8 cellular contexts compared by ENCODE assay signal in the genomic region with DNA sequence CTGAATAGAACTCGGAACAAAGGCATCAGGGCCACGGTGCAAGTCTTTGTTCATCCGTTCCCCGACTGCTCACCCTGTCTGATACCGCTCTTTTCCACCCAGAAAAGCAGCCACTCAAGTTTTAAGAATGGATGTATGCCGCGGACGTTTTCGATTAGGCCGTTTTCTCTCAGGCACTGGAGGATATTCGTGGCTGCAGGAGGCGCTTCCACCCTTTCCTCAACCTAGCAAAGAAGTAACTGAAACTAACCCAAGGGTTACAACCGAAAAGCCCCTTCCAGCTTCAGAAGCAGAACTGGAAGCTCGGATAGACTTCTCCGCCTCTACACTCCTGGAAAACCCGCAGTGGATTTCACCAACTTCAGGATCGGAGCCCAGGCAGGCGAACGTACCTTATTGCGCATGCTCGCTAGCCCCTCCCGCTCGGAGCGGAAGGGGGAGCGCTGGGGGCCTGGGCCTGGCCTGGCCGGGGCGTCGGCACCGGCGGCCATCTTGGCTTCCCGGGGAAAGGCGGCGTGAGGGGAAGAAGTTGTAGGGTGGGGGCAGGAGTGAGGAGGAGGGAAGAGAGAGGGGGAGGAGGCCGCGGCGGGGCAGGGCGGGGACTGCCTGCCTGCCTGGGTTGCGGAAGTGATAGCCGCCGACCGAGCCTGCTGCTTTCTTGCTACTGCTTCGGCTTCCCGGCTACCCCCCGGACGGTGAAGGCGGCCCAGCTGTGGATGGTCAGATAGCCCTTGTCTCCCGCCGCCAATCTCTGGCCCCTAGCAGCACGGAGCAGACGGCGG. TPM values are rescaled to one million over a fixed set of nuclear protein-coding genes. Genes with fewer than 3 reads are reported as not detected.
DNase-seq lines count a peak whose midpoint lies in the region; TF ChIP-seq lines count a peak whose summit lies in the region.

Gene ACTR3 (plus strand): TSS at position 619 of the 782 bp plus-strand sequence. CDS start 191 bp downstream, outside the sequence.

- peak within 1 kb of the TSS; percentile 92 for H3K9ac ChIP-seq in MM.1S (ENCODE audit: low read length)

- H2AFZ ChIP-seq in MM.1S (ENCODE audit: low read length) = peak within 1 kb of the TSS; percentile 28; the same call in 1 of the 2 replicates

- in situ Hi-C loops in G401 (cut with HindIII; ENCODE audit: low sequenced_read_pairs) (no loop called here), HAP-1 (cut with MboI; ENCODE audit: low sequenced_read_pairs) (loop anchor here (10.0 kb wide), 1 partner anchor 135 kb away; the partner anchor contains the start of gene SLC35F5)

- H3K79me2 ChIP-seq in MM.1S (ENCODE audit: low read length) = peaks cover 82% of the 10 kb centered on the region

- H3K4me1 ChIP-seq in HAP-1 = peaks cover 33% of the 10 kb centered on the region
- H3K4me1 ChIP-seq in MM.1S (ENCODE audit: low read length) = peaks cover 39% of the 10 kb centered on the region

- peaks cover 4% of the 10 kb centered on the region; the same call in 1 of the 2 replicates for H4K20me1 ChIP-seq in MM.1S (ENCODE audit: insufficient read depth, low read length)

- peaks cover 46% of the 10 kb centered on the region for H3F3A ChIP-seq in MM.1S (ENCODE audit: insufficient read depth, low read length)

- TF ChIP-seq CTCF in MM.1S (IDR thresholded peaks at IDR 0.05; ENCODE audit: low read length) = no peak
- peak; percentile 14 for TF ChIP-seq CTCF in fibroblast of the aortic adventitia (IDR thresholded peaks at IDR 0.05; ENCODE audit: insufficient read depth, low read length)
- TF ChIP-seq CTCF in nephron (IDR thresholded peaks at IDR 0.05; ENCODE audit: unreplicated experiment in 3 of 3) = no peak

- peaks cover 12% of the 10 kb centered on the region for H3K36me3 Mint-ChIP-seq in nephron (ENCODE audit: low read depth)
- H3K36me3 Mint-ChIP-seq in stimulated activated naive CD8-positive, alpha-beta T cell treated with anti-CD3 and anti-CD28 coated beads, Interleukin-15, Interleukin-2, amounts not matched to agents 100 ng/mL and 50 ng/mL, for 24 hours (ENCODE audit: low read depth) = peaks cover 64% of the 10 kb centered on the region

- no peaks in the 10 kb centered on the region for H3K9me3 Mint-ChIP-seq in nephron
- no peaks in the 10 kb centered on the region for H3K9me3 Mint-ChIP-seq in stimulated activated naive CD8-positive, alpha-beta T cell treated with anti-CD3 and anti-CD28 coated beads, Interleukin-15, Interleukin-2, amounts not matched to agents 100 ng/mL and 50 ng/mL, for 24 hours

- H3K4me3 Mint-ChIP-seq in nephron = peak within 1 kb of the TSS; percentile 96 to 98 (median 98)
- peak within 1 kb of the TSS; percentile 98 for H3K4me3 Mint-ChIP-seq in stimulated activated naive CD8-positive, alpha-beta T cell treated with anti-CD3 and anti-CD28 coated beads, Interleukin-15, Interleukin-2, amounts not matched to agents 100 ng/mL and 50 ng/mL, for 24 hours

- no peaks in the 10 kb centered on the region for H3K27me3 ChIP-seq in HAP-1 (ENCODE audit: low read depth)
- no peaks in the 10 kb centered on the region for H3K27me3 ChIP-seq in MM.1S (replicated peaks; ENCODE audit: insufficient read depth, low read length)

- H3K4me1 Mint-ChIP-seq in nephron = peaks cover 76% of the 10 kb centered on the region
- peaks cover 80% of the 10 kb centered on the region for H3K4me1 Mint-ChIP-seq in stimulated activated naive CD8-positive, alpha-beta T cell treated with anti-CD3 and anti-CD28 coated beads, Interleukin-15, Interleukin-2, amounts not matched to agents 100 ng/mL and 50 ng/mL, for 24 hours (ENCODE audit: low read depth)

- H3K27ac ChIP-seq in MM.1S (ENCODE audit: low read length) = peak within 1 kb of the TSS; percentile 97

- DNase-seq in G401 (ENCODE audit: low spot score) = peak; percentile 97
- DNase-seq in HAP-1 (ENCODE audit: low spot score in 2 of 2) = peak; percentile 94 to 98
- peak; percentile 99 for DNase-seq in MM.1S
- DNase-seq in SIG-M5 (lab: John Stamatoyannopoulos, UW) = peak; percentile 91
- peak; percentile 92 for DNase-seq in activated gamma-delta T cell (lab: John Stamatoyannopoulos, UW)
- peak; percentile 99 for DNase-seq in fibroblast of the aortic adventitia (ENCODE audit: low read depth)

- no peaks in the 10 kb centered on the region for H3K9me2 ChIP-seq in MM.1S (replicated peaks; ENCODE audit: insufficient read depth, low read length)

- peak within 1 kb of the TSS; percentile 100 for H3K27ac Mint-ChIP-seq in nephron
- peak within 1 kb of the TSS; percentile 98 for H3K27ac Mint-ChIP-seq in stimulated activated naive CD8-positive, alpha-beta T cell treated with anti-CD3 and anti-CD28 coated beads, Interleukin-15, Interleukin-2, amounts not matched to agents 100 ng/mL and 50 ng/mL, for 24 hours

- H3K4me3 ChIP-seq in HAP-1 = peak within 1 kb of the TSS; percentile 68
- H3K4me3 ChIP-seq in MM.1S (ENCODE audit: low read length) = peak within 1 kb of the TSS; percentile 86
- peak within 1 kb of the TSS; percentile 87 for H3K4me3 ChIP-seq in fibroblast of the aortic adventitia (ENCODE audit: low read depth, low read length)

- no peaks in the 10 kb centered on the region for H3K27me3 Mint-ChIP-seq in nephron (ENCODE audit: low read depth)
- no peaks in the 10 kb centered on the region for H3K27me3 Mint-ChIP-seq in stimulated activated naive CD8-positive, alpha-beta T cell treated with anti-CD3 and anti-CD28 coated beads, Interleukin-15, Interleukin-2, amounts not matched to agents 100 ng/mL and 50 ng/mL, for 24 hours

- no peaks in the 10 kb centered on the region for H3K9me3 ChIP-seq in HAP-1
- no peaks in the 10 kb centered on the region for H3K9me3 ChIP-seq in MM.1S (replicated peaks; ENCODE audit: insufficient read depth, low read length)

- peak within 1 kb of the TSS; percentile 95 for H3K4me2 ChIP-seq in MM.1S (ENCODE audit: low read depth, low read length)

- H3K36me3 ChIP-seq in HAP-1 (replicated peaks) (no peaks in the 10 kb centered on the region), MM.1S (replicated peaks; ENCODE audit: insufficient read depth, low read length) (0 out of 2 replicates have a peak, but pooled peaks cover 5% of the 10 kb centered on the region)

RNA-seq across cellular contexts. Expression of gene ACTR3, which starts in this region (rescaled TPM):
- total RNA-seq in G401 (2014; rRNA removed; shearing (Covaris generic)) = 269 and 376 TPM in 2 replicates
- total RNA-seq in fibroblast of the aortic adventitia (ENCODE audit: low replicate concordance) = 130 and 236 TPM in 2 replicates

Comparison
In these comparisons a context has a peak if more than half of its experiments do, and no peak if none do; other contexts are left out.
1. Peak in every context shown above with its lines: DNase-seq, H3K4me3 ChIP-seq and H3K27ac ChIP-seq.